In genomic region chr6:96157018-96157565, GRCh38 we compare ENCODE assay signal across 11 cellular contexts.
DNase-seq lines count a peak whose midpoint lies in the region; ATAC-seq and TF ChIP-seq lines count a peak whose summit lies in the region.
"Had no signal": no experiment of that assay in that cellular context is flagged by ENCODE, and none has a peak within 500 bp of the region (broad histone marks: within the 10 kb centered on the region; RNA-seq: fewer than 3 reads in every experiment).

No MANE protein-coding gene starts in this region.

- H3K27me3 Mint-ChIP-seq in effector memory CD8-positive, alpha-beta T cell, result no peaks in the 10 kb centered on the region
- H3K27me3 Mint-ChIP-seq: dendritic cell treated with granulocyte-macrophage colony-stimulating factor and Interleukin-4, amounts not matched to agents 40 ng/mL and 50 ng/mL, for 4 days had no signal

- in situ Hi-C loops in G401 (cut with HindIII; ENCODE audit: low sequenced_read_pairs), result no loop called here

- no peaks in the 10 kb centered on the region for H3K36me3 Mint-ChIP-seq in effector memory CD8-positive, alpha-beta T cell (ENCODE audit: insufficient read depth)

- no peaks in the 10 kb centered on the region for H3K36me3 ChIP-seq in esophagus squamous epithelium

- peak overlapping the region; percentile 80 to 87 for H3K27ac Mint-ChIP-seq in effector memory CD8-positive, alpha-beta T cell
- H3K27ac Mint-ChIP-seq: dendritic cell treated with granulocyte-macrophage colony-stimulating factor and Interleukin-4, amounts not matched to agents 40 ng/mL and 50 ng/mL, for 4 days; T-helper 1 cell treated with Interleukin-12 subunit alpha and Interleukin-12 subunit beta and Interleukin-4 antibody, amounts not matched to agents 30 μg/mL and 1 μg/mL, for 36 hours had no signal

- H3K4me1 Mint-ChIP-seq in effector memory CD8-positive, alpha-beta T cell (ENCODE audit: low read depth in 2 of 2), result peaks cover 9 to 10% of the 10 kb centered on the region in 2 donors

- no peak for TF ChIP-seq CTCF in esophagus squamous epithelium (IDR thresholded peaks at IDR 0.05)

- peak overlapping the region; percentile 60 to 65 for H3K4me3 Mint-ChIP-seq in effector memory CD8-positive, alpha-beta T cell
- H3K4me3 Mint-ChIP-seq: dendritic cell treated with granulocyte-macrophage colony-stimulating factor and Interleukin-4, amounts not matched to agents 40 ng/mL and 50 ng/mL, for 4 days; H9; T-helper 1 cell treated with Interleukin-12 subunit alpha and Interleukin-12 subunit beta and Interleukin-4 antibody, amounts not matched to agents 30 μg/mL and 1 μg/mL, for 36 hours had no signal

- no peak overlapping the region for H3K27ac ChIP-seq in esophagus squamous epithelium

- H3K27me3 ChIP-seq in esophagus squamous epithelium, result no peaks in the 10 kb centered on the region

- intact Hi-C loops in esophagus squamous epithelium (cut with DNase I) (no loop called here), left cardiac atrium (cut with DNase I) (no loop called here)

- no peaks in the 10 kb centered on the region for H3K9me3 Mint-ChIP-seq in effector memory CD8-positive, alpha-beta T cell
- H3K9me3 Mint-ChIP-seq: dendritic cell treated with granulocyte-macrophage colony-stimulating factor and Interleukin-4, amounts not matched to agents 40 ng/mL and 50 ng/mL, for 4 days; T-helper 1 cell treated with Interleukin-12 subunit alpha and Interleukin-12 subunit beta and Interleukin-4 antibody, amounts not matched to agents 30 μg/mL and 1 μg/mL, for 36 hours had no signal

- H3K9me3 ChIP-seq in esophagus squamous epithelium, result no peaks in the 10 kb centered on the region

- H3K4me3 ChIP-seq in esophagus squamous epithelium, result peak overlapping the region in 1 of 4 donors; percentile 21

- H3K4me1 ChIP-seq in esophagus squamous epithelium, result no peaks in the 10 kb centered on the region

- ATAC-seq in GM18861 (IDR thresholded peaks at IDR 0.05; ENCODE audit: unreplicated experiment), result peak; percentile 94
- peak; percentile 92 for ATAC-seq in GM21528 (IDR thresholded peaks at IDR 0.05; ENCODE audit: low FRiP score, unreplicated experiment)
- ATAC-seq in HG03460 (IDR thresholded peaks at IDR 0.05; ENCODE audit: unreplicated experiment), result peak; percentile 90
- ATAC-seq in effector memory CD8-positive, alpha-beta T cell (replicated peaks), result peak; percentile 72
- ATAC-seq in left cardiac atrium, result no peak

- DNase-seq in effector memory CD8-positive, alpha-beta T cell, result no peak
- DNase-seq in esophagus squamous epithelium (lab: John Stamatoyannopoulos, UW) (no peak), SK-N-DZ (ENCODE audit: low spot score) (no peak), G401 (ENCODE audit: low spot score) (no peak), left cardiac atrium (no peak)
- DNase-seq: H9 had no signal

- no peak for TF ChIP-seq POLR2A in esophagus squamous epithelium (IDR thresholded peaks at IDR 0.05)

- 17 to 20% methylated on average over 3 of the region's 3 CpGs for WGBS in esophagus squamous epithelium, 2 donors

Comparison
In these comparisons a context has a peak if more than half of its experiments do, and no peak if none do; other contexts are left out.
1. ATAC-seq: peak in GM18861 (single experiment), GM21528 (single experiment), HG03460 (single experiment) and effector memory CD8-positive, alpha-beta T cell (single experiment); none in left cardiac atrium (0 of 2).